1 cellular context compared by ENCODE assay signal in the genomic region with DNA sequence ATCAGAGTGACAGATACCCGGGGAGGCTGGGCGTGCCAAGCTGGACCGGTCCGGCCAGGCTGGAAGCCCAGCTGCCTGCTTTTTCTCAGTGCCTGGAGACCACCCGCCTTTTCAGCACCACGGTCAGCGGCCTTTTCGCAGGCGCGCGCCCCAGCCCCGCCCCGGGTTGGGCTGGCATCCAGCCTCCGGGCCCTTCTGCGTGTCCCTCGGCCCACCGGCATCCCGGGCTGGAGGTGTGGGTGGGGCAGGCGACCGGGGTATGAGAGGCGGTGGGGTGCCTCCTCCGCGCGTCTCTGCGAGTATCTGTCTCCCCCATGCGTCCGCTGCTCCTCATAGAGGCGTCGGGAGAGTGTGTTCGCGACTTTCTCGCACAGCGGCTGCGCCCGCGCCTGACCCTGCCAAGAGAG.
TF ChIP-seq lines count a peak whose summit lies in the region.

No MANE protein-coding gene starts in this region.

TF ChIP-seq in K562, 482 proteins besides CTCF, POLR2A, EP300 and RAD21 (continued from another document and continues in another):
- TF ChIP-seq, protein P1, sequence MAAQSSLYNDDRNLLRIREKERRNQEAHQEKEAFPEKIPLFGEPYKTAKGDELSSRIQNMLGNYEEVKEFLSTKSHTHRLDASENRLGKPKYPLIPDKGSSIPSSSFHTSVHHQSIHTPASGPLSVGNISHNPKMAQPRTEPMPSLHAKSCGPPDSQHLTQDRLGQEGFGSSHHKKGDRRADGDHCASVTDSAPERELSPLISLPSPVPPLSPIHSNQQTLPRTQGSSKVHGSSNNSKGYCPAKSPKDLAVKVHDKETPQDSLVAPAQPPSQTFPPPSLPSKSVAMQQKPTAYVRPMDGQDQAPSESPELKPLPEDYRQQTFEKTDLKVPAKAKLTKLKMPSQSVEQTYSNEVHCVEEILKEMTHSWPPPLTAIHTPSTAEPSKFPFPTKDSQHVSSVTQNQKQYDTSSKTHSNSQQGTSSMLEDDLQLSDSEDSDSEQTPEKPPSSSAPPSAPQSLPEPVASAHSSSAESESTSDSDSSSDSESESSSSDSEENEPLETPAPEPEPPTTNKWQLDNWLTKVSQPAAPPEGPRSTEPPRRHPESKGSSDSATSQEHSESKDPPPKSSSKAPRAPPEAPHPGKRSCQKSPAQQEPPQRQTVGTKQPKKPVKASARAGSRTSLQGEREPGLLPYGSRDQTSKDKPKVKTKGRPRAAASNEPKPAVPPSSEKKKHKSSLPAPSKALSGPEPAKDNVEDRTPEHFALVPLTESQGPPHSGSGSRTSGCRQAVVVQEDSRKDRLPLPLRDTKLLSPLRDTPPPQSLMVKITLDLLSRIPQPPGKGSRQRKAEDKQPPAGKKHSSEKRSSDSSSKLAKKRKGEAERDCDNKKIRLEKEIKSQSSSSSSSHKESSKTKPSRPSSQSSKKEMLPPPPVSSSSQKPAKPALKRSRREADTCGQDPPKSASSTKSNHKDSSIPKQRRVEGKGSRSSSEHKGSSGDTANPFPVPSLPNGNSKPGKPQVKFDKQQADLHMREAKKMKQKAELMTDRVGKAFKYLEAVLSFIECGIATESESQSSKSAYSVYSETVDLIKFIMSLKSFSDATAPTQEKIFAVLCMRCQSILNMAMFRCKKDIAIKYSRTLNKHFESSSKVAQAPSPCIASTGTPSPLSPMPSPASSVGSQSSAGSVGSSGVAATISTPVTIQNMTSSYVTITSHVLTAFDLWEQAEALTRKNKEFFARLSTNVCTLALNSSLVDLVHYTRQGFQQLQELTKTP (IDR thresholded peaks at IDR 0.05; ENCODE audit: low read depth in 1 of 2, partially characterized antibody in 2 of 2): peak in 1 of 2 experiments; percentile 84
- TF ChIP-seq, protein P2, sequence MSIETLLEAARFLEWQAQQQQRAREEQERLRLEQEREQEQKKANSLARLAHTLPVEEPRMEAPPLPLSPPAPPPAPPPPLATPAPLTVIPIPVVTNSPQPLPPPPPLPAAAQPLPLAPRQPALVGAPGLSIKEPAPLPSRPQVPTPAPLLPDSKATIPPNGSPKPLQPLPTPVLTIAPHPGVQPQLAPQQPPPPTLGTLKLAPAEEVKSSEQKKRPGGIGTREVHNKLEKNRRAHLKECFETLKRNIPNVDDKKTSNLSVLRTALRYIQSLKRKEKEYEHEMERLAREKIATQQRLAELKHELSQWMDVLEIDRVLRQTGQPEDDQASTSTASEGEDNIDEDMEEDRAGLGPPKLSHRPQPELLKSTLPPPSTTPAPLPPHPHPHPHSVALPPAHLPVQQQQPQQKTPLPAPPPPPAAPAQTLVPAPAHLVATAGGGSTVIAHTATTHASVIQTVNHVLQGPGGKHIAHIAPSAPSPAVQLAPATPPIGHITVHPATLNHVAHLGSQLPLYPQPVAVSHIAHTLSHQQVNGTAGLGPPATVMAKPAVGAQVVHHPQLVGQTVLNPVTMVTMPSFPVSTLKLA (conservative IDR thresholded peaks at IDR 0.05): 0 out of 4 replicates have a peak, but pooled peaks of 1 of the 2 experiments have one; percentile 41
- peak; percentile 94 for TF ChIP-seq MIER1 (IDR thresholded peaks at IDR 0.05; ENCODE audit: low read depth)
- TF ChIP-seq, protein P3, sequence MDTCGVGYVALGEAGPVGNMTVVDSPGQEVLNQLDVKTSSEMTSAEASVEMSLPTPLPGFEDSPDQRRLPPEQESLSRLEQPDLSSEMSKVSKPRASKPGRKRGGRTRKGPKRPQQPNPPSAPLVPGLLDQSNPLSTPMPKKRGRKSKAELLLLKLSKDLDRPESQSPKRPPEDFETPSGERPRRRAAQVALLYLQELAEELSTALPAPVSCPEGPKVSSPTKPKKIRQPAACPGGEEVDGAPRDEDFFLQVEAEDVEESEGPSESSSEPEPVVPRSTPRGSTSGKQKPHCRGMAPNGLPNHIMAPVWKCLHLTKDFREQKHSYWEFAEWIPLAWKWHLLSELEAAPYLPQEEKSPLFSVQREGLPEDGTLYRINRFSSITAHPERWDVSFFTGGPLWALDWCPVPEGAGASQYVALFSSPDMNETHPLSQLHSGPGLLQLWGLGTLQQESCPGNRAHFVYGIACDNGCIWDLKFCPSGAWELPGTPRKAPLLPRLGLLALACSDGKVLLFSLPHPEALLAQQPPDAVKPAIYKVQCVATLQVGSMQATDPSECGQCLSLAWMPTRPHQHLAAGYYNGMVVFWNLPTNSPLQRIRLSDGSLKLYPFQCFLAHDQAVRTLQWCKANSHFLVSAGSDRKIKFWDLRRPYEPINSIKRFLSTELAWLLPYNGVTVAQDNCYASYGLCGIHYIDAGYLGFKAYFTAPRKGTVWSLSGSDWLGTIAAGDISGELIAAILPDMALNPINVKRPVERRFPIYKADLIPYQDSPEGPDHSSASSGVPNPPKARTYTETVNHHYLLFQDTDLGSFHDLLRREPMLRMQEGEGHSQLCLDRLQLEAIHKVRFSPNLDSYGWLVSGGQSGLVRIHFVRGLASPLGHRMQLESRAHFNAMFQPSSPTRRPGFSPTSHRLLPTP (IDR thresholded peaks at IDR 0.05; ENCODE audit: borderline replicate concordance, extremely low read depth, insufficient read length): no peak
- TF ChIP-seq ZNF282 (CRISPR knock-in tag; IDR thresholded peaks at IDR 0.05): no peak
- TF ChIP-seq XRCC5 (IDR thresholded peaks at IDR 0.05; ENCODE audit: low read depth, low read length): 0 out of 2 replicates have a peak, but pooled peaks have one; percentile 30
- TF ChIP-seq PHF20 (IDR thresholded peaks at IDR 0.05; ENCODE audit: partially characterized antibody): no peak
- 0 out of 2 replicates have a peak, but pooled peaks have one; percentile 42 for TF ChIP-seq NCOA1 (IDR thresholded peaks at IDR 0.05; ENCODE audit: low read depth)
- peak; percentile 61; the same call in 1 of the 2 replicates for TF ChIP-seq NR3C1 (CRISPR knock-in tag; IDR thresholded peaks at IDR 0.05)
- no peak for TF ChIP-seq CHD2 (IDR thresholded peaks at IDR 0.05; ENCODE audit: low read depth, low read length)
- no peak for TF ChIP-seq ZNF778 (CRISPR knock-in tag; IDR thresholded peaks at IDR 0.05)
- TF ChIP-seq, protein P4, sequence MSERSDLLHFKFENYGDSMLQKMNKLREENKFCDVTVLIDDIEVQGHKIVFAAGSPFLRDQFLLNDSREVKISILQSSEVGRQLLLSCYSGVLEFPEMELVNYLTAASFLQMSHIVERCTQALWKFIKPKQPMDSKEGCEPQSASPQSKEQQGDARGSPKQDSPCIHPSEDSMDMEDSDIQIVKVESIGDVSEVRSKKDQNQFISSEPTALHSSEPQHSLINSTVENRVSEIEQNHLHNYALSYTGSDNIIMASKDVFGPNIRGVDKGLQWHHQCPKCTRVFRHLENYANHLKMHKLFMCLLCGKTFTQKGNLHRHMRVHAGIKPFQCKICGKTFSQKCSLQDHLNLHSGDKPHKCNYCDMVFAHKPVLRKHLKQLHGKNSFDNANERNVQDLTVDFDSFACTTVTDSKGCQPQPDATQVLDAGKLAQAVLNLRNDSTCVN (CRISPR knock-in tag; IDR thresholded peaks at IDR 0.05): no peak
- TF ChIP-seq, protein P5, sequence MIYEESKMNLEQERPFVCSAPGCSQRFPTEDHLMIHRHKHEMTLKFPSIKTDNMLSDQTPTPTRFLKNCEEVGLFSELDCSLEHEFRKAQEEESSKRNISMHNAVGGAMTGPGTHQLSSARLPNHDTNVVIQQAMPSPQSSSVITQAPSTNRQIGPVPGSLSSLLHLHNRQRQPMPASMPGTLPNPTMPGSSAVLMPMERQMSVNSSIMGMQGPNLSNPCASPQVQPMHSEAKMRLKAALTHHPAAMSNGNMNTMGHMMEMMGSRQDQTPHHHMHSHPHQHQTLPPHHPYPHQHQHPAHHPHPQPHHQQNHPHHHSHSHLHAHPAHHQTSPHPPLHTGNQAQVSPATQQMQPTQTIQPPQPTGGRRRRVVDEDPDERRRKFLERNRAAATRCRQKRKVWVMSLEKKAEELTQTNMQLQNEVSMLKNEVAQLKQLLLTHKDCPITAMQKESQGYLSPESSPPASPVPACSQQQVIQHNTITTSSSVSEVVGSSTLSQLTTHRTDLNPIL (CRISPR knock-in tag; IDR thresholded peaks at IDR 0.05): no peak
- TF ChIP-seq ZNF561 (CRISPR knock-in tag; conservative IDR thresholded peaks at IDR 0.05): no peak
- TF ChIP-seq BMI1 (IDR thresholded peaks at IDR 0.05; ENCODE audit: low read length): no peak
- TF ChIP-seq SIN3A (IDR thresholded peaks at IDR 0.05; ENCODE audit: borderline replicate concordance in 2 of 2, control insufficient read depth in 1 of 2, low read depth in 2 of 2, low read length in 2 of 2): peak in 1 of 2 experiments; percentile 61; a peak in 1 of 4 replicates
- peak in 1 of 2 experiments; percentile 36; a peak in 1 of 4 replicates for TF ChIP-seq NRF1 (conservative IDR thresholded peaks at IDR 0.05 in 1 of 2, IDR thresholded peaks at IDR 0.05 in 1 of 2)
- no peak for TF ChIP-seq RFX5 (IDR thresholded peaks at IDR 0.05; ENCODE audit: low read depth, low read length)
- no peak for TF ChIP-seq HMG20B (CRISPR knock-in tag; IDR thresholded peaks at IDR 0.05)
- TF ChIP-seq MAFG (tag; conservative IDR thresholded peaks at IDR 0.05): no peak
- TF ChIP-seq, protein P6, sequence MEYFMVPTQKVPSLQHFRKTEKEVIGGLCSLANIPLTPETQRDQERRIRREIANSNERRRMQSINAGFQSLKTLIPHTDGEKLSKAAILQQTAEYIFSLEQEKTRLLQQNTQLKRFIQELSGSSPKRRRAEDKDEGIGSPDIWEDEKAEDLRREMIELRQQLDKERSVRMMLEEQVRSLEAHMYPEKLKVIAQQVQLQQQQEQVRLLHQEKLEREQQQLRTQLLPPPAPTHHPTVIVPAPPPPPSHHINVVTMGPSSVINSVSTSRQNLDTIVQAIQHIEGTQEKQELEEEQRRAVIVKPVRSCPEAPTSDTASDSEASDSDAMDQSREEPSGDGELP (CRISPR knock-in tag; IDR thresholded peaks at IDR 0.05; ENCODE audit: borderline replicate concordance): peak; percentile 71; the same call in 1 of the 2 replicates
- TF ChIP-seq, protein P7, sequence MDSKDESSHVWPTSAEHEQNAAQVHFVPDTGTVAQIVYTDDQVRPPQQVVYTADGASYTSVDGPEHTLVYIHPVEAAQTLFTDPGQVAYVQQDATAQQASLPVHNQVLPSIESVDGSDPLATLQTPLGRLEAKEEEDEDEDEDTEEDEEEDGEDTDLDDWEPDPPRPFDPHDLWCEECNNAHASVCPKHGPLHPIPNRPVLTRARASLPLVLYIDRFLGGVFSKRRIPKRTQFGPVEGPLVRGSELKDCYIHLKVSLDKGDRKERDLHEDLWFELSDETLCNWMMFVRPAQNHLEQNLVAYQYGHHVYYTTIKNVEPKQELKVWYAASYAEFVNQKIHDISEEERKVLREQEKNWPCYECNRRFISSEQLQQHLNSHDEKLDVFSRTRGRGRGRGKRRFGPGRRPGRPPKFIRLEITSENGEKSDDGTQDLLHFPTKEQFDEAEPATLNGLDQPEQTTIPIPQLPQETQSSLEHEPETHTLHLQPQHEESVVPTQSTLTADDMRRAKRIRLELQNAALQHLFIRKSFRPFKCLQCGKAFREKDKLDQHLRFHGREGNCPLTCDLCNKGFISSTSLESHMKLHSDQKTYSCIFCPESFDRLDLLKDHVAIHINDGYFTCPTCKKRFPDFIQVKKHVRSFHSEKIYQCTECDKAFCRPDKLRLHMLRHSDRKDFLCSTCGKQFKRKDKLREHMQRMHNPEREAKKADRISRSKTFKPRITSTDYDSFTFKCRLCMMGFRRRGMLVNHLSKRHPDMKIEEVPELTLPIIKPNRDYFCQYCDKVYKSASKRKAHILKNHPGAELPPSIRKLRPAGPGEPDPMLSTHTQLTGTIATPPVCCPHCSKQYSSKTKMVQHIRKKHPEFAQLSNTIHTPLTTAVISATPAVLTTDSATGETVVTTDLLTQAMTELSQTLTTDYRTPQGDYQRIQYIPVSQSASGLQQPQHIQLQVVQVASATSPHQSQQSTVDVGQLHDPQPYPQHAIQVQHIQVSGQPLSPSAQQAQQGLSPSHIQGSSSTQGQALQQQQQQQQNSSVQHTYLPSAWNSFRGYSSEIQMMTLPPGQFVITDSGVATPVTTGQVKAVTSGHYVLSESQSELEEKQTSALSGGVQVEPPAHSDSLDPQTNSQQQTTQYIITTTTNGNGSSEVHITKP (IDR thresholded peaks at IDR 0.05; ENCODE audit: partially characterized antibody): no peak
- no peak for TF ChIP-seq ZNF253 (CRISPR knock-in tag; conservative IDR thresholded peaks at IDR 0.05)
- no peak for TF ChIP-seq ZNF146 (CRISPR knock-in tag; IDR thresholded peaks at IDR 0.05; ENCODE audit: unreplicated experiment)
- TF ChIP-seq RB1 (IDR thresholded peaks at IDR 0.05; ENCODE audit: low read depth): peak; percentile 38; the same call in 1 of the 2 replicates
- TF ChIP-seq NR2C2 (CRISPR knock-in tag; IDR thresholded peaks at IDR 0.05): no peak
- TF ChIP-seq NR2C2 (tag; IDR thresholded peaks at IDR 0.05): no peak
- peak; percentile 29; the same call in 1 of the 2 replicates for TF ChIP-seq CXXC5 (CRISPR knock-in tag; IDR thresholded peaks at IDR 0.05)
- no peak for TF ChIP-seq PTRF (tag; IDR thresholded peaks at IDR 0.05)
- TF ChIP-seq, protein P8, sequence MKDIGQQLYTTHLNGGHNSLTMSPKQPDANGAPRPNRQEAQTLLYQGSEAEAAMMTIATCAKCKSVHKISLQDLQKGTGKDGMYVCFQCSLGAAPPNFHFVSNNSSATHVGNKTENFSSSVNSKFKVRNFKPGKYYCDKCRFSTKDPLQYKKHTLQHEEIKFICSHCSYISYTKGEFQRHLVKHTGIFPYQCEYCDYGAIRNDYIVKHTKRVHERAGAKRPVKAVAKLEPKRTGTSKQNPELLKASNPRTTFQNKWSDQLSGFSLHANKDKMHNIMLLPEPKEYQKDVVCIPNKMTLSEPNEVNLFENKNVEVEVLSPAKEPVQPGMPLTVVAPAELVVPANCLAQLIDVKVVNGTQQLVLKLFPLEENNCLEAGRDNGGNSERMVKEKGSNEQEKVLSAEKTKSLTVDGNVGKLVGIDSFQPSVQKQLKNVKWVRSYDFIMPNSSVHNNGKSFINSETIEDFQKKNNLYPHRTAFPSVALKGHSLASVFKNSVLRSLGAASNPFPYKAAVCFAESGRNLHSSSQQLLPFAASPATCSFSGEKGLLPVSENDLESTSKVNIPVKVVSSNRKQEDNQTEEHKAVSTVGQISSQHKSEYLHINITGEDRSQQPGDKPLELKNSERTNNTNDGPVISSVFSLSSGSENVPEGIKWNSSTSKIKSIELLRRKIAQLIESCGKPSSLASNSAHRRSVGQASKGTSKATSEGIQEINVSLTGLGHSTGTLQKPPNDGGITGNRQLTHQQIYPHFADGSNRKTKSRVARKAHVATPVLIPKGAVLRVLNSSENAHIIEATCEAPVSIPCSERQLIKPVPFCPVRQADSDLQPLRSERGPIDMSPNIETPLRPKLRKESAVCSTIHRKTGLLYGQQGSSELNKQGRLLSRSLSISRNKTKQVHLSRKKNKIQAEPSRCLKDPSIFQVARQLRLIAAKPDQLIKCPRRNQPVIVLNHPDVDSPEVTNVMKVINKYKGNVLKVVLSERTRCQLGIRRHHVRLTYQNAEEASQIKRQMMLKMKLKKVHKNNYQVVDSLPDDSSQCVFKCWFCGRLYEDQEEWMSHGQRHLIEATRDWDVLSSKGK (CRISPR knock-in tag; IDR thresholded peaks at IDR 0.05): no peak
- TF ChIP-seq ZNF175 (CRISPR knock-in tag; IDR thresholded peaks at IDR 0.05; ENCODE audit: low read depth): no peak
- 0 out of 2 replicates have a peak, but pooled peaks have one; percentile 32 for TF ChIP-seq NFIC (IDR thresholded peaks at IDR 0.05)
- TF ChIP-seq SMAD3 (CRISPR knock-in tag; conservative IDR thresholded peaks at IDR 0.05): no peak
- TF ChIP-seq, protein P9, sequence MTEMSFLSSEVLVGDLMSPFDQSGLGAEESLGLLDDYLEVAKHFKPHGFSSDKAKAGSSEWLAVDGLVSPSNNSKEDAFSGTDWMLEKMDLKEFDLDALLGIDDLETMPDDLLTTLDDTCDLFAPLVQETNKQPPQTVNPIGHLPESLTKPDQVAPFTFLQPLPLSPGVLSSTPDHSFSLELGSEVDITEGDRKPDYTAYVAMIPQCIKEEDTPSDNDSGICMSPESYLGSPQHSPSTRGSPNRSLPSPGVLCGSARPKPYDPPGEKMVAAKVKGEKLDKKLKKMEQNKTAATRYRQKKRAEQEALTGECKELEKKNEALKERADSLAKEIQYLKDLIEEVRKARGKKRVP (CRISPR knock-in tag; IDR thresholded peaks at IDR 0.05): no peak
- no peak for TF ChIP-seq SPI1 (IDR thresholded peaks at IDR 0.05; ENCODE audit: borderline replicate concordance, low read depth, low read length)
- no peak for TF ChIP-seq RBM39 (optimal IDR thresholded peaks at IDR 0.05; ENCODE audit: low read depth, low read length)
- TF ChIP-seq GABPA (tag; conservative IDR thresholded peaks at IDR 0.05; ENCODE audit: low read depth): no peak
- no peak for TF ChIP-seq HMG20A (CRISPR knock-in tag; conservative IDR thresholded peaks at IDR 0.05)
